24 cellular contexts compared by ENCODE assay signal in genomic region chr1:111851552-111851951, GRCh38.
DNase-seq lines count a peak whose midpoint lies in the region; ATAC-seq and FAIRE-seq lines count a peak whose summit lies in the region.
"Had no signal": no experiment of that assay in that cellular context is flagged by ENCODE, and none has a peak within 500 bp of the region (broad histone marks: within the 10 kb centered on the region; RNA-seq: fewer than 3 reads in every experiment).

No MANE protein-coding gene starts in this region.

- no peak overlapping the region for H3K9ac ChIP-seq in mesendoderm (ENCODE audit: low read length)

- H3K27ac ChIP-seq in mesendoderm (ENCODE audit: low read depth, low read length), result no peak overlapping the region
- H3K27ac ChIP-seq: 22Rv1, brain microvascular endothelial cell, gastroesophageal sphincter, SJSA1, upper lobe of right lung had no signal

- H3K4ac ChIP-seq in mesendoderm (ENCODE audit: low read depth, low read length), result no peak overlapping the region

- peaks cover 4% of the 10 kb centered on the region for H3K4me1 ChIP-seq in mesendoderm (ENCODE audit: control insufficient read depth, low read depth, low read length)
- H3K4me1 ChIP-seq: SJSA1, upper lobe of right lung had no signal

- no peak overlapping the region for H3K18ac ChIP-seq in mesendoderm (ENCODE audit: low read length)

- no peak overlapping the region for H2BK15ac ChIP-seq in mesendoderm (replicated peaks; ENCODE audit: low read depth)

- no peaks in the 10 kb centered on the region for H3K79me2 ChIP-seq in mesendoderm (ENCODE audit: control insufficient read depth, insufficient read depth, low read length)

- no peak overlapping the region for H3K4me3 ChIP-seq in MG63
- no peak overlapping the region for H3K4me3 ChIP-seq in mesendoderm (ENCODE audit: low read length)
- H3K4me3 ChIP-seq: gastroesophageal sphincter, lung, SJSA1, upper lobe of right lung had no signal

- no peak overlapping the region for H3K56ac ChIP-seq in mesendoderm (ENCODE audit: low read length)

- no peak overlapping the region for H4K5ac ChIP-seq in mesendoderm (ENCODE audit: low read length)

- ATAC-seq in HG03520 (IDR thresholded peaks at IDR 0.05; ENCODE audit: unreplicated experiment) (no peak), GM18517 (IDR thresholded peaks at IDR 0.05; ENCODE audit: unreplicated experiment) (no peak)
- ATAC-seq: activated T-cell treated with anti-CD3 and anti-CD28 coated beads, Interleukin-2, amount 50 U/mL, for 4 hours; gastroesophageal sphincter; Panc1; stimulated activated effector memory CD8-positive, alpha-beta T cell treated with anti-CD3 and anti-CD28 coated beads, Interleukin-12 subunit alpha, Interleukin-12 subunit beta, amount 100 ng/mL, for 72 hours; upper lobe of right lung had no signal

- no peak overlapping the region for H3K4me2 ChIP-seq in mesendoderm (ENCODE audit: low read length)

- H3K9me3 ChIP-seq in MG63, result no peaks in the 10 kb centered on the region
- H3K9me3 ChIP-seq: gastroesophageal sphincter, SJSA1, upper lobe of right lung had no signal

- H2AK5ac ChIP-seq in mesendoderm (ENCODE audit: low read length), result no peak overlapping the region

- no peak overlapping the region for H2BK120ac ChIP-seq in mesendoderm (ENCODE audit: low read depth, low read length)

- no peak overlapping the region for H3K23ac ChIP-seq in mesendoderm (ENCODE audit: low read length)

- H3K27me3 ChIP-seq in MG63 (no peaks in the 10 kb centered on the region), mesendoderm (ENCODE audit: insufficient read depth, low read length, poor library complexity) (no peaks in the 10 kb centered on the region)
- H3K27me3 ChIP-seq: brain microvascular endothelial cell, gastroesophageal sphincter, upper lobe of right lung had no signal

- H3K79me1 ChIP-seq in mesendoderm (ENCODE audit: low read length), result no peaks in the 10 kb centered on the region

- no CpG with 5 or more reads among the region's 6 CpGs for WGBS in mesendoderm (ENCODE audit: extremely low coverage, insufficient coverage, low lambda C conversion rate)

- no peak overlapping the region for H2BK5ac ChIP-seq in mesendoderm (ENCODE audit: low read length)

- DNase-seq in DMS 273 (lab: John Stamatoyannopoulos, UW; ENCODE audit: unreplicated experiment) (peak; percentile 41), DMS 273 treated with DMSO at 0.1 percent for 48 hours (lab: John Stamatoyannopoulos, UW) (no peak), MG63 (peak; percentile 45), astrocyte of the hippocampus (ENCODE audit: low read depth, low spot score) (peak; percentile 33), mesendoderm (peak; percentile 34), RCC 7860 (ENCODE audit: low spot score) (no peak)
- DNase-seq: activated CD4-positive, alpha-beta T cell treated with anti-CD3 and anti-CD28 coated beads for 4 hours; activated T-cell treated with anti-CD3 and anti-CD28 coated beads, Interleukin-2, amount 50 U/mL, for 4 hours; brain microvascular endothelial cell; CD4-positive, alpha-beta T cell; kidney; NCI-H187 treated with DMSO at 0.1 percent for 48 hours; NCI-H510A; stimulated activated CD4-positive, alpha-beta T cell treated with anti-CD3 and anti-CD28 coated beads, Interleukin-2, amount 100 ng/mL, for 48 hours; upper lobe of right lung had no signal

- no peak for FAIRE-seq in RCC 7860 (lab: Jason Lieb, UNC)
- FAIRE-seq: G401.6, kidney had no signal

- H3K36me3 ChIP-seq in MG63 (no peaks in the 10 kb centered on the region), mesendoderm (ENCODE audit: control insufficient read depth, insufficient read depth, low read length) (no peaks in the 10 kb centered on the region)
- H3K36me3 ChIP-seq: brain microvascular endothelial cell, gastroesophageal sphincter, SJSA1, upper lobe of right lung had no signal

- H4K8ac ChIP-seq in mesendoderm (ENCODE audit: low read depth, low read length), result no peak overlapping the region

Comparison
In these comparisons a context has a peak if more than half of its experiments do, and no peak if none do; other contexts are left out.
1. DNase-seq: peak in DMS 273 (single experiment), MG63 (single experiment), astrocyte of the hippocampus (single experiment) and mesendoderm (single experiment); none in DMS 273 treated with DMSO at 0.1 percent for 48 hours (single experiment) and RCC 7860 (single experiment).